Comparison of ENCODE assay signal across 8 cellular contexts in the genomic region with DNA sequence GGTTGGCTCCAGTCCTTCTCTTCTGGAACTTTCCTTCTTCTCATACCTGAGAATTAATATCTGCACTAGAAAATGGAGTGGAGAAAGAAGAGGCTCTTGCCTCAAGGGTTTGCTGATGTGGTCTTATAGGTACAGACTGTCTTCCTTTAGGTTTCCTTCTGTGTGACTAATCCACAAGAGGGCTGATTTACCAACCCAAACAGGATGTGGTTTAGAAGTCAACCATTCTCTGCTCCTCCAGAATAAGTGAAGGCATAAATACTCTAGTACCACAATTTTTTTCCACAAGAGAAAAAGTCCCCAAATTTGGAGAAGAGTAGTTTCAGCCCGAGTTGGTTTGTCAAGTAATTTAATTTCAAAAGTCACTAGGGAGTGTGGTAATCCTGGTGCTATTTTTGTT.
DNase-seq lines count a peak whose midpoint lies in the region; ATAC-seq and TF ChIP-seq lines count a peak whose summit lies in the region.

No MANE protein-coding gene starts in this region.

- DNase-seq in stimulated activated CD4-positive, alpha-beta T cell treated with anti-CD3 and anti-CD28 coated beads, Interleukin-4, amount 100 ng/mL, for 24 hours, result peak; percentile 29
- no peak for DNase-seq in stimulated activated CD4-positive, alpha-beta T cell treated with anti-CD3 and anti-CD28 coated beads, Interleukin-12 subunit alpha, Interleukin-12 subunit beta, amount 100 ng/mL, for 4 hours
- peak; percentile 91 for DNase-seq in MV-4-11 (lab: John Stamatoyannopoulos, UW)
- DNase-seq in breast epithelium (ENCODE audit: low spot score in 2 of 2), result no peak
- DNase-seq in sciatic nerve (ENCODE audit: low spot score), result no peak
- DNase-seq in SHP77 (lab: John Stamatoyannopoulos, UW), result no peak
- no peak for DNase-seq in GM13976 (ENCODE audit: low spot score)
- DNase-seq in DMS 273 treated with DMSO at 0.1 percent for 48 hours (lab: John Stamatoyannopoulos, UW), result no peak

- in situ Hi-C loops in GM13976 (cut with MboI; ENCODE audit: low sequenced_read_pairs, unreplicated experiment), result no loop called here

- no peaks in the 10 kb centered on the region for H3K27me3 ChIP-seq in breast epithelium

- no peak overlapping the region for H3K4me3 ChIP-seq in breast epithelium

- H3K4me1 ChIP-seq in breast epithelium, result no peaks in the 10 kb centered on the region

- TF ChIP-seq POLR2A in breast epithelium (IDR thresholded peaks at IDR 0.05), result no peak

- peak; percentile 42 for ATAC-seq in sciatic nerve

- H3K9me3 ChIP-seq in breast epithelium, result no peaks in the 10 kb centered on the region

- no peak for TF ChIP-seq CTCF in breast epithelium (IDR thresholded peaks at IDR 0.05)
- TF ChIP-seq CTCF in GM13976 (IDR thresholded peaks at IDR 0.05; ENCODE audit: borderline replicate concordance, control extremely low read depth, extremely low read depth, insufficient read depth, missing control alignments), result no peak

- H3K36me3 ChIP-seq in breast epithelium, result no peaks in the 10 kb centered on the region

- H3K27ac ChIP-seq in breast epithelium, result peak overlapping the region; percentile 17 to 23

- intact Hi-C loops in breast epithelium (cut with DNase I; ENCODE audit: low total_unique reads) (no loop called here), sciatic nerve (cut with DNase I) (no loop called here)

Comparison
In these comparisons a context has a peak if more than half of its experiments do, and no peak if none do; other contexts are left out.
1. DNase-seq: peak in stimulated activated CD4-positive, alpha-beta T cell treated with anti-CD3 and anti-CD28 coated beads, Interleukin-4, amount 100 ng/mL, for 24 hours (single experiment) and MV-4-11 (single experiment); none in stimulated activated CD4-positive, alpha-beta T cell treated with anti-CD3 and anti-CD28 coated beads, Interleukin-12 subunit alpha, Interleukin-12 subunit beta, amount 100 ng/mL, for 4 hours (single experiment), breast epithelium (0 of 2), sciatic nerve (single experiment), SHP77 (0 of 2), GM13976 (single experiment) and DMS 273 treated with DMSO at 0.1 percent for 48 hours (single experiment).